ENCODE assay signal across 7 cellular contexts in the genomic region with DNA sequence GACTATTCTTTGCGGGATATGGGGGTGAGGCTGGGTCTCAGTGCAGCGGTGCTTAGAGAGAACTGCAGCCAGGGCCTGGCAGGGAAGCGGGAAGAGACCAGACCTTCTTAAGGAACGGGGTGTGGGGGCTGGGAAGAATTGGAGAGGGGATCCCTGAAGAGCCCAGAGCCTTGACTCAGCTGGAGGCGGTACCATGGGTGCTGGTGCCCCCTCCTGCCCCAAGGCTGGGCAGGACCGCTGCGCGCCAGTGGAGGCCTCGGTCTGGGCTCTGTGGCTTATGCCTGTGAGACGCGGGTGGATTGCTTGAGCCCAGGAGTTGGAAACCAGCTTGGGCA. TPM values are rescaled to one million over a fixed set of nuclear protein-coding genes. Genes with fewer than 3 reads are reported as not detected.
DNase-seq lines count a peak whose midpoint lies in the region; ATAC-seq, FAIRE-seq and TF ChIP-seq lines count a peak whose summit lies in the region.
"Had no signal": no experiment of that assay in that cellular context is flagged by ENCODE, and none has a peak within 500 bp of the region (broad histone marks: within the 10 kb centered on the region; RNA-seq: fewer than 3 reads in every experiment).

No MANE protein-coding gene starts in this region.

- FAIRE-seq in astrocyte (lab: Jason Lieb, UNC): no peak
- FAIRE-seq: HTR-8/SVneo had no signal

- H3K9ac ChIP-seq in astrocyte (ENCODE audit: low read length) (peak overlapping the region; percentile 87), neural progenitor cell (no peak overlapping the region)

- H3K9me3 Mint-ChIP-seq in astrocyte (ENCODE audit: unreplicated experiment) (peaks cover 3% of the 10 kb centered on the region), neural progenitor cell (no peaks in the 10 kb centered on the region)

- H3K27ac ChIP-seq in astrocyte (ENCODE audit: low read depth, low read length): peak overlapping the region; percentile 86
- no peak overlapping the region for H3K27ac ChIP-seq in neural progenitor cell

- H3K4me3 Mint-ChIP-seq in astrocyte (ENCODE audit: unreplicated experiment) (peak overlapping the region; percentile 66), neural progenitor cell (peak overlapping the region; percentile 55)

- H2AFZ ChIP-seq in astrocyte (ENCODE audit: low read depth, low read length) (no peak overlapping the region), neural progenitor cell (replicated peaks) (no peak overlapping the region)

- H3K36me3 Mint-ChIP-seq in astrocyte (ENCODE audit: low read depth, unreplicated experiment): peaks cover 3% of the 10 kb centered on the region
- H3K36me3 Mint-ChIP-seq in neural progenitor cell: peaks cover 23% of the 10 kb centered on the region

- H3K27me3 Mint-ChIP-seq in astrocyte (ENCODE audit: low read depth, unreplicated experiment) (no peaks in the 10 kb centered on the region), neural progenitor cell (ENCODE audit: insufficient read depth, low read depth) (peaks cover 32% of the 10 kb centered on the region)

- H3F3A ChIP-seq in neural progenitor cell (ENCODE audit: low read depth): peaks cover 78% of the 10 kb centered on the region

- H3K27me3 ChIP-seq in astrocyte (ENCODE audit: insufficient read depth, low read length) (no peaks in the 10 kb centered on the region), neural progenitor cell (no peaks in the 10 kb centered on the region)

- DNase-seq in HT1080 (ENCODE audit: low read depth): peak; percentile 47
- DNase-seq in astrocyte (ENCODE audit: low read depth): no peak
- no peak for DNase-seq in neural progenitor cell (ENCODE audit: low spot score)

- no peaks in the 10 kb centered on the region for H3K9me3 ChIP-seq in astrocyte (ENCODE audit: insufficient read depth, low read depth, low read length)
- H3K9me3 ChIP-seq in neural progenitor cell (ENCODE audit: low read depth): no peaks in the 10 kb centered on the region

- ATAC-seq in GM21619 (IDR thresholded peaks at IDR 0.05; ENCODE audit: unreplicated experiment): no peak
- ATAC-seq in HG02840 (IDR thresholded peaks at IDR 0.05; ENCODE audit: low FRiP score, unreplicated experiment): no peak
- ATAC-seq in HG02973 (IDR thresholded peaks at IDR 0.05; ENCODE audit: unreplicated experiment): no peak

- H3K27ac Mint-ChIP-seq in astrocyte (ENCODE audit: unreplicated experiment) (no peak overlapping the region), neural progenitor cell (peak overlapping the region; percentile 44)

- peaks cover 33% of the 10 kb centered on the region for H4K20me1 ChIP-seq in astrocyte (ENCODE audit: insufficient read depth, low read length)
- H4K20me1 ChIP-seq in neural progenitor cell (ENCODE audit: low read depth): peaks cover 11% of the 10 kb centered on the region

- H3K79me2 ChIP-seq in astrocyte (ENCODE audit: insufficient read depth, low read length): peaks cover 13% of the 10 kb centered on the region
- peaks cover 29% of the 10 kb centered on the region for H3K79me2 ChIP-seq in neural progenitor cell (ENCODE audit: low read depth)

- peaks cover 22% of the 10 kb centered on the region for H3K4me1 Mint-ChIP-seq in astrocyte (ENCODE audit: low read depth, unreplicated experiment)
- peaks cover 51% of the 10 kb centered on the region for H3K4me1 Mint-ChIP-seq in neural progenitor cell

- TF ChIP-seq CTCF in astrocyte (IDR thresholded peaks at IDR 0.05; ENCODE audit: insufficient read depth, low read depth, low read length) (no peak), neural progenitor cell (IDR thresholded peaks at IDR 0.05) (no peak)

- H3K4me3 ChIP-seq in astrocyte (ENCODE audit: insufficient read depth, low read depth, low read length) (no peak overlapping the region), neural progenitor cell (no peak overlapping the region)

- peaks cover 13% of the 10 kb centered on the region for H3K36me3 ChIP-seq in astrocyte (ENCODE audit: insufficient read depth, low read length)
- no peaks in the 10 kb centered on the region for H3K36me3 ChIP-seq in neural progenitor cell

- peak overlapping the region; percentile 12 for H3K4me2 ChIP-seq in astrocyte (ENCODE audit: low read length)
- H3K4me2 ChIP-seq in neural progenitor cell: no peak overlapping the region

- peaks cover 34% of the 10 kb centered on the region for H3K4me1 ChIP-seq in astrocyte (ENCODE audit: insufficient read depth, low read length)
- H3K4me1 ChIP-seq in neural progenitor cell: peaks cover 25% of the 10 kb centered on the region

RNA-seq across cellular contexts. Expression of gene RNU7-1, which starts 1.3 kb away (rescaled TPM):
- not detected in 2 replicates for total RNA-seq in HT1080 (2014; rRNA removed; shearing (Covaris generic))
- polyA plus RNA-seq in HT1080 (2015; cell fraction: cytosol; rRNA removed): not detected in 2 replicates
- polyA plus RNA-seq in HT1080 (2015; cell fraction: nucleus; rRNA removed): not detected in 2 replicates
- total RNA-seq in astrocyte (not detected in 2 replicates), neural progenitor cell (ENCODE audit: low replicate concordance) (not detected in 2 replicates)

RNA-seq across cellular contexts. Expression of gene C12orf57, which starts 1.5 kb away (rescaled TPM):
- total RNA-seq in HT1080 (2014; rRNA removed; shearing (Covaris generic)): 127 and 201 TPM in 2 replicates
- polyA plus RNA-seq in HT1080 (2015; cell fraction: cytosol; rRNA removed): 166 and 174 TPM in 2 replicates
- 61.3 and 74.6 TPM in 2 replicates for polyA plus RNA-seq in HT1080 (2015; cell fraction: nucleus; rRNA removed)
- total RNA-seq in astrocyte (117 and 123 TPM in 2 replicates), neural progenitor cell (ENCODE audit: low replicate concordance) (314 and 399 TPM in 2 replicates)

RNA-seq across cellular contexts. Expression of gene PTPN6, which starts 8.9 kb away (rescaled TPM):
- total RNA-seq in HT1080 (2014; rRNA removed; shearing (Covaris generic)): 0.05 and 0.37 TPM in 2 replicates
- 0.26 and 0.29 TPM in 2 replicates for polyA plus RNA-seq in HT1080 (2015; cell fraction: cytosol; rRNA removed)
- 0.32 TPM in 1 of 2 replicates, not detected in the other for polyA plus RNA-seq in HT1080 (2015; cell fraction: nucleus; rRNA removed)
- total RNA-seq in astrocyte: 5.2 and 8.9 TPM in 2 replicates
- 4.4 and 6.0 TPM in 2 replicates for total RNA-seq in neural progenitor cell (ENCODE audit: low replicate concordance)

RNA-seq across cellular contexts. Expression of gene ATN1, which starts 14.5 kb away (rescaled TPM):
- 6.6 and 11.6 TPM in 2 replicates for total RNA-seq in HT1080 (2014; rRNA removed; shearing (Covaris generic))
- polyA plus RNA-seq in HT1080 (2015; cell fraction: cytosol; rRNA removed): 75.9 and 77.0 TPM in 2 replicates
- polyA plus RNA-seq in HT1080 (2015; cell fraction: nucleus; rRNA removed): 111 and 113 TPM in 2 replicates
- total RNA-seq in astrocyte: 94.9 and 97.8 TPM in 2 replicates
- total RNA-seq in neural progenitor cell (ENCODE audit: low replicate concordance): 8.9 and 28.7 TPM in 2 replicates

RNA-seq across cellular contexts. Expression of gene ENO2, which starts 27.9 kb away (rescaled TPM):
- total RNA-seq in HT1080 (2014; rRNA removed; shearing (Covaris generic)): 13.4 and 26.3 TPM in 2 replicates
- polyA plus RNA-seq in HT1080 (2015; cell fraction: cytosol; rRNA removed): 88.1 and 90.1 TPM in 2 replicates
- 265 and 285 TPM in 2 replicates for polyA plus RNA-seq in HT1080 (2015; cell fraction: nucleus; rRNA removed)
- total RNA-seq in astrocyte: 46.4 and 47.7 TPM in 2 replicates
- 82.2 and 136 TPM in 2 replicates for total RNA-seq in neural progenitor cell (ENCODE audit: low replicate concordance)
